ENCODE assay signal across 8 cellular contexts in the genomic region with DNA sequence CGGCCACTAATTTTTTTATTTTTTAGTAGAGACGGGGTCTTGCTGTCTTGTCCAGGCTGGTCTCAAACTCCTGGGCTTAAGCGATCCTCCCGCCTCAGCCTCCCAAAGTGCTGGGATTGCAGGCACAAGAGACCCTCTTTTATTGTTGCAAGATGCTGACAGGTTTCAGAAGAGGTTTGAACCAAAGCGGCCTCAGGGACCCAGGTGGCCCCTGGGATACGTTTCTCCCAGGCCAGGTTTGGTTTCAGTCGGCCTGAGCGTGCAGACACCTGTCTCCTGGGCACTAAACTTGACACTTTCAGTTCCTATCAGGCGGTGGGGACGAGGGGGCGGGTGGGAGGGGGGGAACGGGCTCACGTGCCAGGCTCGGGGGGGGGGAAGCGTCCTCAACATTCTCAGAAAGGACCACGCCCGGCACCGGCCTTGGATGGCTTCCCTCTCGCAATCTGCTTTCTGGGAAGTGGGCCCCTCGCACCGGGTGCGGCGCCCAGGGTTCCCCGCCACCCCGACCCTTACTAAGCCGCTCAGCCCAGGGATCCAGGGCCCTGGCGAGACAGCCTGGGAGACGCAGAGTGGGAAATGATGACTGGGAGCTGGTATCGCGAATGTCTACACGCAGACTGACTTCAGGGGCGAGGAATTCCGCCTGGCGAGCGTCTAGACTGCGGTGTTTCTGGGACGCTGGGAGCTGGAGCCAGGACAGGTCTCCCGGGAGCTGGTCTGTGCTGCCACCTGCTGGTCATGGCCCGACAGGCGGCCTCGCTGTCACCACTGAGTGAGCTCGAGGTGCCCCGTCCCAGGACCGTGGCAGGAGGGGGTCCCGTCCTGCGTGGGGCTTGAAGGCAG.
DNase-seq lines count a peak whose midpoint lies in the region; ATAC-seq and TF ChIP-seq lines count a peak whose summit lies in the region.

No MANE protein-coding gene starts in this region.

- ATAC-seq in GM19397 (IDR thresholded peaks at IDR 0.05; ENCODE audit: unreplicated experiment) (peak; percentile 32), T-cell (replicated peaks in 1 of 4) (peak; percentile 63 to 76 (median 74)), right cardiac atrium (peak; percentile 89 to 90)

- H3K4me1 ChIP-seq in right cardiac atrium (ENCODE audit: control insufficient read depth, insufficient read depth, low read length) (no peaks in the 10 kb centered on the region), rectal smooth muscle tissue (ENCODE audit: control insufficient read depth, insufficient read depth, low read length) (no peaks in the 10 kb centered on the region), uterus (no peaks in the 10 kb centered on the region)

- TF ChIP-seq POLR2A in uterus (IDR thresholded peaks at IDR 0.05) = peak; percentile 19 to 43

- peak; percentile 84 for DNase-seq in CD1c-positive myeloid dendritic cell (ENCODE audit: extremely low spot score)
- DNase-seq in LNCaP clone FGC (ENCODE audit: low read depth) = peak; percentile 46
- peak; percentile 49 to 92 (median 82) for DNase-seq in T-cell
- peak; percentile 19 to 92 (median 70) for DNase-seq in amygdala (lab: John Stamatoyannopoulos, UW)
- peak; percentile 95 to 97 (median 97) for DNase-seq in right cardiac atrium
- peak; percentile 92 to 93 for DNase-seq in uterus

- H3K9ac ChIP-seq in rectal smooth muscle tissue (ENCODE audit: low read length) = peak overlapping the region; percentile 59

- H3K9me3 ChIP-seq in right cardiac atrium (ENCODE audit: control insufficient read depth, low read length) (no peaks in the 10 kb centered on the region), uterus (no peaks in the 10 kb centered on the region)

- H3K4me3 ChIP-seq in LNCaP clone FGC (ENCODE audit: low read depth, low read length) = peak overlapping the region; percentile 43
- H3K4me3 ChIP-seq in right cardiac atrium (ENCODE audit: low read length) = peak overlapping the region; percentile 5
- peak overlapping the region; percentile 72 for H3K4me3 ChIP-seq in rectal smooth muscle tissue (ENCODE audit: low read length)
- H3K4me3 ChIP-seq in uterus = peak overlapping the region; percentile 33 to 40

- intact Hi-C loops in right cardiac atrium (cut with DNase I) = loop anchor here in 3 of 4 donors (2.0 to 5.0 kb wide), 3 partner anchors 34 to 139 kb away; no protein-coding TSS in a partner anchor
- intact Hi-C loops in uterus (cut with DNase I; ENCODE audit: low total_unique reads) = no loop called here

- CTCF ChIA-PET in T-cell (lab: Charles Lee) = interaction anchor here (0.5 to 2.8 kb wide), 18 partner anchors 9 to 371 kb away, joined by 3 to 23 read pairs (median 4); partner anchors contain the start of gene GADD45B (in 1 of the 2)

- peak overlapping the region; percentile 72 to 80 (median 77) for H3K4me3 Mint-ChIP-seq in T-cell

- peak overlapping the region; percentile 54 for H3K27ac ChIP-seq in right cardiac atrium (ENCODE audit: low read length)
- H3K27ac ChIP-seq in rectal smooth muscle tissue (ENCODE audit: low read depth, low read length) = peak overlapping the region; percentile 93
- peak overlapping the region; percentile 82 to 88 for H3K27ac ChIP-seq in uterus

- no peaks in the 10 kb centered on the region for H3K36me3 Mint-ChIP-seq in T-cell

- H3K27ac Mint-ChIP-seq in T-cell = peak overlapping the region in 1 of 2 donors; percentile 46

- no peaks in the 10 kb centered on the region for H3K9me3 Mint-ChIP-seq in T-cell

- 10% methylated on average over 46 of the region's 46 CpGs for WGBS in right cardiac atrium

- H3K4me1 Mint-ChIP-seq in T-cell = peaks cover 39 to 44% (median 40%) of the 10 kb centered on the region in 3 donors

- peaks cover 0 to 3% of the 10 kb centered on the region in 2 donors for H3K27me3 Mint-ChIP-seq in T-cell

- TF ChIP-seq CTCF in LNCaP clone FGC (IDR thresholded peaks at IDR 0.05; ENCODE audit: control insufficient read depth, extremely low read depth, insufficient read depth) (peak; percentile 96), uterus (IDR thresholded peaks at IDR 0.05) (peak; percentile 97 to 99 (median 98))

- POLR2A ChIA-PET in T-cell (lab: Charles Lee) = interaction anchor here (0.5 to 1.5 kb wide), 3 partner anchors 135 to 183 kb away, joined by 3 to 21 read pairs (median 4); partner anchors contain the start of gene GADD45B (in 2 of the 2)

- no peaks in the 10 kb centered on the region for H3K27me3 ChIP-seq in right cardiac atrium (ENCODE audit: control insufficient read depth, insufficient read depth)
- no peaks in the 10 kb centered on the region for H3K27me3 ChIP-seq in rectal smooth muscle tissue (ENCODE audit: control insufficient read depth, insufficient read depth, low read length)
- no peaks in the 10 kb centered on the region for H3K27me3 ChIP-seq in uterus

- no peaks in the 10 kb centered on the region for H3K36me3 ChIP-seq in rectal smooth muscle tissue (ENCODE audit: control insufficient read depth, insufficient read depth, low read length)
- no peaks in the 10 kb centered on the region for H3K36me3 ChIP-seq in uterus

Comparison
In these comparisons a context has a peak if more than half of its experiments do, and no peak if none do; other contexts are left out.
1. Peak in every context shown above with its lines: DNase-seq, ATAC-seq, H3K4me3 ChIP-seq and H3K27ac ChIP-seq.
2. DNase-seq: peak in every context shown above with its lines; median percentile 97 in right cardiac atrium; 92 in uterus; 84 in CD1c-positive myeloid dendritic cell; 82 in T-cell; 70 in amygdala; 46 in LNCaP clone FGC.
3. ATAC-seq: peak in every context shown above with its lines; median percentile 90 in right cardiac atrium; 74 in T-cell; 32 in GM19397.
4. H3K4me3 ChIP-seq: peak in every context shown above with its lines; median percentile 72 in rectal smooth muscle tissue; 43 in LNCaP clone FGC; 36 in uterus; 5 in right cardiac atrium.